Comparison of ENCODE assay signal across 29 cellular contexts in genomic region chrX:30327762-30328161, GRCh38. TPM values are rescaled to one million over a fixed set of nuclear protein-coding genes. Genes with fewer than 3 reads are reported as not detected.
"Had no signal": no experiment of that assay in that cellular context is flagged by ENCODE, and none has a peak within 500 bp of the region (broad histone marks: within the 10 kb centered on the region; RNA-seq: fewer than 3 reads in every experiment).

No MANE protein-coding gene starts in this region.

- H3K27me3 Mint-ChIP-seq: activated CD4-positive, alpha-beta T cell treated with anti-CD3 and anti-CD28 coated beads, Interleukin-2, amount 10 ng/mL, durations not matched to agents 24 days and 14 days; activated naive CD8-positive, alpha-beta T cell; central memory CD8-positive, alpha-beta T cell had no signal

- H3K4me3 Mint-ChIP-seq: activated B cell treated with CpG ODN at 0.5 μM for 24 hours; activated CD4-positive, alpha-beta memory T cell treated with anti-CD3 and anti-CD28 coated beads for 36 hours; activated CD4-positive, alpha-beta T cell treated with anti-CD3 and anti-CD28 coated beads, Interleukin-2, amount 10 ng/mL, durations not matched to agents 24 days and 14 days; activated naive CD8-positive, alpha-beta T cell; activated T-cell treated with anti-CD3 and anti-CD28 coated beads, Interleukin-2, amount 50 U/mL, for 4 hours; brain; central memory CD8-positive, alpha-beta T cell; T-cell had no signal

- FAIRE-seq: TTC549 had no signal

- H3K27me3 ChIP-seq: SJSA1 had no signal

- H3K27ac Mint-ChIP-seq: activated B cell treated with CpG ODN at 0.5 μM for 24 hours; activated CD4-positive, alpha-beta memory T cell treated with anti-CD3 and anti-CD28 coated beads for 36 hours; activated CD4-positive, alpha-beta T cell treated with anti-CD3 and anti-CD28 coated beads, Interleukin-2, amount 10 ng/mL, durations not matched to agents 24 days and 14 days; activated naive CD8-positive, alpha-beta T cell; brain; T-cell had no signal

- ATAC-seq: activated T-cell treated with anti-CD3 and anti-CD28 coated beads, Interleukin-2, amount 50 U/mL, for 4 hours; Panc1; T-cell had no signal

- H3K9me3 ChIP-seq: SJSA1 had no signal

- H3K36me3 Mint-ChIP-seq: activated CD4-positive, alpha-beta memory T cell treated with anti-CD3 and anti-CD28 coated beads for 36 hours; activated naive CD8-positive, alpha-beta T cell; brain; T-cell had no signal

- H3K4me1 Mint-ChIP-seq: activated B cell treated with CpG ODN at 0.5 μM for 24 hours; activated CD4-positive, alpha-beta T cell treated with anti-CD3 and anti-CD28 coated beads, Interleukin-2, amount 10 ng/mL, durations not matched to agents 24 days and 14 days; brain; central memory CD8-positive, alpha-beta T cell; T-cell had no signal

- DNase-seq: activated B cell treated with CpG ODN at 0.5 μM for 24 hours; activated CD4-positive, alpha-beta memory T cell treated with anti-CD3 and anti-CD28 coated beads for 36 hours; activated CD4-positive, alpha-beta T cell treated with anti-CD3 and anti-CD28 coated beads for 1 hour; activated CD4-positive, alpha-beta T cell treated with anti-CD3 and anti-CD28 coated beads, Interleukin-2, amount 10 ng/mL, durations not matched to agents 24 days and 14 days; activated CD8-positive, alpha-beta memory T cell treated with anti-CD3 and anti-CD28 coated beads for 24 hours; activated effector memory CD4-positive, alpha-beta T cell treated with anti-CD3 and anti-CD28 coated beads, Interleukin-2, amount 50 U/mL, for 16 hours; activated naive CD4-positive, alpha-beta T cell treated with Interleukin-2 at 50 U/mL for 16 hours; activated T-cell treated with anti-CD3 and anti-CD28 coated beads, Interleukin-2, amount 50 U/mL, for 4 hours; amygdala; MM.1S; NCI-H1105 treated with DMSO at 0.1 percent for 48 hours; NCI-H1436 treated with DMSO at 0.1 percent for 48 hours; NCI-H187; NCI-H2081; NCI-H2227 treated with DMSO at 0.1 percent for 48 hours; NCI-H446 treated with DMSO at 0.1 percent for 48 hours; NCI-H526; NCI-H774; SHP77; T-cell; T-helper 2 cell; T1000 had no signal

- H3K4me3 ChIP-seq: SJSA1 had no signal

- H3K27ac ChIP-seq: SJSA1 had no signal

- H3K9me3 Mint-ChIP-seq: activated B cell treated with CpG ODN at 0.5 μM for 24 hours; activated CD4-positive, alpha-beta memory T cell treated with anti-CD3 and anti-CD28 coated beads for 36 hours; activated CD4-positive, alpha-beta T cell treated with anti-CD3 and anti-CD28 coated beads, Interleukin-2, amount 10 ng/mL, durations not matched to agents 24 days and 14 days; brain had no signal

- H3K4me1 ChIP-seq: SJSA1 had no signal

- H3K36me3 ChIP-seq: SJSA1 had no signal

RNA-seq across cellular contexts. Expression of gene NR0B1, which starts 18.6 kb away (rescaled TPM):
- total RNA-seq: activated B cell treated with CpG ODN at 0.5 μM for 24 hours; activated CD4-positive, alpha-beta memory T cell treated with anti-CD3 and anti-CD28 coated beads for 36 hours; activated CD4-positive, alpha-beta T cell treated with anti-CD3 and anti-CD28 coated beads, Interleukin-2, amount 10 ng/mL, durations not matched to agents 24 days and 14 days; activated T-cell treated with anti-CD3 and anti-CD28 coated beads, Interleukin-2, amount 50 U/mL, for 4 hours; OCI-LY7; T-cell had no signal
